ENCODE assay signal across 8 cellular contexts in genomic region chr10:78972160-78972946, GRCh38.
DNase-seq lines count a peak whose midpoint lies in the region; ATAC-seq and TF ChIP-seq lines count a peak whose summit lies in the region.

No MANE protein-coding gene starts in this region.

- TF ChIP-seq CTCF in BJ (IDR thresholded peaks at IDR 0.05; ENCODE audit: insufficient read depth, low read depth, low read length) (no peak), Loucy (conservative IDR thresholded peaks at IDR 0.05; ENCODE audit: low read length) (no peak), choroid plexus epithelial cell (conservative IDR thresholded peaks at IDR 0.05; ENCODE audit: low read depth, low read length) (no peak), left lung (IDR thresholded peaks at IDR 0.05) (no peak)

- no peaks in the 10 kb centered on the region for H3F3A ChIP-seq in Loucy (ENCODE audit: low read depth)

- H4K20me1 ChIP-seq in Loucy (ENCODE audit: insufficient read depth, low read length, poor library complexity, severe bottlenecking): no peaks in the 10 kb centered on the region

- H2AFZ ChIP-seq in Loucy (ENCODE audit: low read length): no peak overlapping the region

- H3K4me3 ChIP-seq in BJ (ENCODE audit: low read depth, low read length) (no peak overlapping the region), Loucy (ENCODE audit: low read length, poor library complexity, severe bottlenecking) (no peak overlapping the region), choroid plexus epithelial cell (ENCODE audit: low read depth, low read length) (no peak overlapping the region), left lung (peak overlapping the region in 1 of 2 donors; percentile 44), stomach smooth muscle (ENCODE audit: low read length in 2 of 2) (peak overlapping the region in 1 of 2 donors; percentile 74)

- CTCF ChIA-PET in BJ (lab: Yijun Ruan, JAX): interaction anchor here (0.7 to 1.7 kb wide), 4 partner anchors 11 to 19 kb away, joined by 3 to 5 read pairs (median 4); no protein-coding TSS in a partner anchor

- peak; percentile 49 for ATAC-seq in left lung

- H3K27me3 ChIP-seq in BJ (ENCODE audit: control insufficient read depth, insufficient read depth, low read length) (no peaks in the 10 kb centered on the region), Loucy (ENCODE audit: insufficient read depth, low read length, poor library complexity, severe bottlenecking) (no peaks in the 10 kb centered on the region), left lung (peaks cover 0 to 25% of the 10 kb centered on the region in 2 donors), stomach smooth muscle (ENCODE audit: control insufficient read depth in 1 of 2, insufficient read depth in 2 of 2, low read length in 2 of 2) (no peaks in the 10 kb centered on the region)

- H3K27ac ChIP-seq in left lung (peak overlapping the region; percentile 91 to 94), stomach smooth muscle (ENCODE audit: low read length) (peak overlapping the region; percentile 95)

- H3K4me2 ChIP-seq in Loucy (ENCODE audit: low read depth, low read length, poor library complexity, severe bottlenecking): peak overlapping the region; percentile 77

- intact Hi-C loops in left lung (cut with DNase I): no loop called here

- DNase-seq in BJ (ENCODE audit: low read depth): peak; percentile 59
- DNase-seq in choroid plexus epithelial cell (ENCODE audit: low read depth): peak; percentile 83
- DNase-seq in left lung: peak; percentile 76 to 86
- no peak for DNase-seq in stimulated activated CD4-positive, alpha-beta T cell treated with anti-CD3 and anti-CD28 coated beads, Interleukin-15, amount 100 ng/mL, for 24 hours
- DNase-seq in activated gamma-delta T cell (lab: John Stamatoyannopoulos, UW): no peak
- DNase-seq in activated naive CD4-positive, alpha-beta T cell (lab: John Stamatoyannopoulos, UW): no peak

- H3K9me3 ChIP-seq in Loucy (ENCODE audit: insufficient read depth, low read depth, low read length) (no peaks in the 10 kb centered on the region), left lung (no peaks in the 10 kb centered on the region), stomach smooth muscle (ENCODE audit: control insufficient read depth in 2 of 2, low read length in 2 of 2) (no peaks in the 10 kb centered on the region)

- no peaks in the 10 kb centered on the region for H3K9me2 ChIP-seq in Loucy (replicated peaks; ENCODE audit: low read depth, low read length)

- H3K79me2 ChIP-seq in Loucy (ENCODE audit: insufficient read depth, low read length): no peaks in the 10 kb centered on the region

- POLR2A ChIA-PET in BJ (lab: Charles Lee): no interaction called here

- H3K36me3 ChIP-seq in BJ (ENCODE audit: control insufficient read depth, insufficient read depth, low read length) (no peaks in the 10 kb centered on the region), Loucy (ENCODE audit: insufficient read depth, low read length) (no peaks in the 10 kb centered on the region), left lung (no peaks in the 10 kb centered on the region), stomach smooth muscle (ENCODE audit: control insufficient read depth in 2 of 2, insufficient read depth in 2 of 2, low read length in 2 of 2) (no peaks in the 10 kb centered on the region)

- peaks cover 30% of the 10 kb centered on the region for H3K4me1 ChIP-seq in Loucy (ENCODE audit: insufficient read depth, low read length, poor library complexity, severe bottlenecking)
- H3K4me1 ChIP-seq in left lung: peaks cover 17 to 49% of the 10 kb centered on the region in 2 donors
- peaks cover 49% of the 10 kb centered on the region for H3K4me1 ChIP-seq in stomach smooth muscle (ENCODE audit: control insufficient read depth, insufficient read depth, low read length)

- H3K9ac ChIP-seq in Loucy (ENCODE audit: low read depth, low read length, poor library complexity, severe bottlenecking) (peak overlapping the region; percentile 92), stomach smooth muscle (ENCODE audit: low read length in 2 of 2) (peak overlapping the region; percentile 66 to 77)

Comparison
In these comparisons a context has a peak if more than half of its experiments do, and no peak if none do; other contexts are left out.
1. DNase-seq: peak in BJ (single experiment), choroid plexus epithelial cell (single experiment) and left lung (2 of 2); none in stimulated activated CD4-positive, alpha-beta T cell treated with anti-CD3 and anti-CD28 coated beads, Interleukin-15, amount 100 ng/mL, for 24 hours (single experiment), activated gamma-delta T cell (single experiment) and activated naive CD4-positive, alpha-beta T cell (0 of 4).